6 cellular contexts compared by ENCODE assay signal in the genomic region with DNA sequence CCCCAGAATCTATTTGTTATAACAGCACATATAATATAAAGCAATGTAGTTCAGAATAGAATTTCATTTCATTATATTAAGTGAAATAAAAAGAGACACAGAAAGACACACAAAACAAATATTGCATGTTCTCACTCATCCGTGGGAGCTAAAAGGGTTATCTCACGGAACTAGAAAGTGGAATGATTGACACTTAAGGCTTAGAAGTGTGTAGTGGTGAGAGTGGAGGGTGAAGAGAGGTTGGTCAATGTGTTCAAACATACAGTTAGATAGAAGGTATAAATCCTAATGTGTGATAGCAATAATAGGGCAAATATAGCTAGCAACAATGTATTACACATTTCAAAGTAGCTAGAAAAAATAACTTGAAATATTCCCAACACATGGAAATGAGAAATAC.
"Had no signal": no experiment of that assay in that cellular context is flagged by ENCODE, and none has a peak within 500 bp of the region (broad histone marks: within the 10 kb centered on the region; RNA-seq: fewer than 3 reads in every experiment).

No MANE protein-coding gene starts in this region.

- FAIRE-seq: GM12891, GM12892, GM18507, GM19239 had no signal

- DNase-seq: GDM1, GF-D8 had no signal
